ENCODE assay signal across 16 cellular contexts in the genomic region with DNA sequence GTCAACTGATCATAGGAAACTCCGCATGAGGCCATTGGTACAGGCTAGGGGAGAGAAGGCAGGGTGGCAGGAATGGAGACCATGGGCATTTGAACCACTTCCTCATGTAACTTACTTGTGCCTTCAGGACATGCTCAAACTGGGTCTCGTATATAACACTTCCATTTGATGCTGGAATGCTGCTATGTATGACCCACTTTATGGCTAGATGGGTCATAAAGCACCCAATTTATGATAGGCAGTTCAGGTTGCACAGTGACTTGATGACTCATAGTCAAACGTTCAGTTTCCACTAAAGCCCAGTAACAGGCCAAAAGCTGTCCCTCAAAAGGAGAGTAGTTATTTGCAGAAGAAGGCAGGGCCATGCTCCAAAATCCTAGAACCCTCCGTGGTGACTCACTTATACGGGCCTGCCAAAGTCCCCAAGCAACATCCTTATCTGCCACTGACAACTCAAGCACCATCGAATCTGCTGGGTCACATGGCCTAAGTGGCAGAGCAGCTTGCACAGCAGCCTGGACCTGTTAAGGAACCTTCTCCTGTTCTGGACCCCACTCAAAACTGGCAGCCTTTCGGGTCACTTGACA.
DNase-seq lines count a peak whose midpoint lies in the region; ATAC-seq and TF ChIP-seq lines count a peak whose summit lies in the region.
"Had no signal": no experiment of that assay in that cellular context is flagged by ENCODE, and none has a peak within 500 bp of the region (broad histone marks: within the 10 kb centered on the region; RNA-seq: fewer than 3 reads in every experiment).

No MANE protein-coding gene starts in this region.

- no peaks in the 10 kb centered on the region for H3K9me2 ChIP-seq in hepatocyte (replicated peaks; ENCODE audit: insufficient read depth)

- WGBS in hepatocyte (ENCODE audit: low lambda C conversion rate, missing lambda C conversion rate), result 65% methylated on average over 7 of the region's 7 CpGs

- TF ChIP-seq CTCF in hepatocyte (IDR thresholded peaks at IDR 0.05; ENCODE audit: poor library complexity) (no peak), mucosa of descending colon (IDR thresholded peaks at IDR 0.05) (no peak)

- H3K4me2 ChIP-seq in hepatocyte, result no peak overlapping the region
- H3K4me2 ChIP-seq: BLaER1, GM23338 had no signal

- intact Hi-C loops in mucosa of descending colon (cut with DNase I, micrococcal nuclease), result no loop called here

- DNase-seq in NCI-H524 treated with DMSO at 0.1 percent for 48 hours (lab: John Stamatoyannopoulos, UW) (peak; percentile 23), hepatocyte (ENCODE audit: low spot score) (peak; percentile 15), mucosa of descending colon (peak in 2 of 3 donors; percentile 5 to 24), H7 (no peak), middle frontal gyrus (ENCODE audit: extremely low spot score, low spot score) (no peak), NCI-H1694 (lab: John Stamatoyannopoulos, UW) (no peak)
- DNase-seq: Caco-2; CD4-positive, CD25-positive, alpha-beta regulatory T cell; CD8-positive, alpha-beta T cell; DMS153; DND-41 had no signal

- H3K36me3 ChIP-seq in hepatocyte (replicated peaks; ENCODE audit: insufficient read depth, low read depth), result no peaks in the 10 kb centered on the region
- no peaks in the 10 kb centered on the region for H3K36me3 ChIP-seq in mucosa of descending colon (ENCODE audit: low read depth)
- H3K36me3 ChIP-seq in H7 (replicated peaks; ENCODE audit: control insufficient read depth, insufficient read depth, low read length), result no peaks in the 10 kb centered on the region
- H3K36me3 ChIP-seq: BLaER1, HAP-1 had no signal

- no peaks in the 10 kb centered on the region for H4K20me1 ChIP-seq in hepatocyte (ENCODE audit: insufficient read depth, poor library complexity, severe bottlenecking)
- H4K20me1 ChIP-seq: BLaER1 had no signal

- no peaks in the 10 kb centered on the region for H3K4me1 ChIP-seq in hepatocyte (ENCODE audit: insufficient read depth)
- no peaks in the 10 kb centered on the region for H3K4me1 ChIP-seq in mucosa of descending colon (ENCODE audit: low read depth)
- H3K4me1 ChIP-seq: BLaER1, Caco-2, HAP-1 had no signal

- no peak overlapping the region for H2AFZ ChIP-seq in hepatocyte
- H2AFZ ChIP-seq: GM23338 had no signal

- ATAC-seq in mucosa of descending colon, result peak; percentile 72
- ATAC-seq: CD8-positive, alpha-beta T cell; GM12878; GM23338 had no signal

- H3K27me3 ChIP-seq in hepatocyte (no peaks in the 10 kb centered on the region), H7 (ENCODE audit: control insufficient read depth, insufficient read depth, low read length) (no peaks in the 10 kb centered on the region)
- H3K27me3 ChIP-seq: BLaER1 had no signal

- H3K27ac ChIP-seq in hepatocyte, result no peak overlapping the region
- H3K27ac ChIP-seq: BLaER1, C4-2B had no signal

- H3K79me2 ChIP-seq in hepatocyte, result no peaks in the 10 kb centered on the region

- H3K9me3 ChIP-seq in hepatocyte (ENCODE audit: low read depth) (no peaks in the 10 kb centered on the region), mucosa of descending colon (no peaks in the 10 kb centered on the region)
- H3K9me3 ChIP-seq: BLaER1, Caco-2, HAP-1 had no signal

- H3K4me3 ChIP-seq in hepatocyte (no peak overlapping the region), mucosa of descending colon (no peak overlapping the region), H7 (ENCODE audit: insufficient read depth, low read depth, low read length) (no peak overlapping the region)
- H3K4me3 ChIP-seq: BLaER1, GM12878, GM23338, HAP-1 had no signal

Comparison
In these comparisons a context has a peak if more than half of its experiments do, and no peak if none do; other contexts are left out.
1. DNase-seq: peak in NCI-H524 treated with DMSO at 0.1 percent for 48 hours (single experiment), hepatocyte (single experiment) and mucosa of descending colon (2 of 3); none in H7 (single experiment), middle frontal gyrus (single experiment) and NCI-H1694 (single experiment).